21 cellular contexts compared by ENCODE assay signal in genomic region chr18:37332764-37333420, GRCh38.
DNase-seq lines count a peak whose midpoint lies in the region; TF ChIP-seq lines count a peak whose summit lies in the region.
"Had no signal": no experiment of that assay in that cellular context is flagged by ENCODE, and none has a peak within 500 bp of the region (broad histone marks: within the 10 kb centered on the region; RNA-seq: fewer than 3 reads in every experiment).

No MANE protein-coding gene starts in this region.

- H3K36me3 ChIP-seq in neural progenitor cell = no peaks in the 10 kb centered on the region
- H3K36me3 ChIP-seq: SJCRH30 had no signal

- H3K4me1 ChIP-seq in neural progenitor cell = peaks cover 19% of the 10 kb centered on the region
- H3K4me1 ChIP-seq: SJCRH30 had no signal

- H4K20me1 ChIP-seq in neural progenitor cell (ENCODE audit: low read depth) = no peaks in the 10 kb centered on the region

- no peak overlapping the region for H3K4me3 ChIP-seq in neural progenitor cell
- H3K4me3 ChIP-seq: SJCRH30 had no signal

- no peaks in the 10 kb centered on the region for H3K27me3 ChIP-seq in neural progenitor cell
- H3K27me3 ChIP-seq: SJCRH30 had no signal

- H3K9me3 Mint-ChIP-seq in neural progenitor cell = no peaks in the 10 kb centered on the region

- no peaks in the 10 kb centered on the region for H3K9me3 ChIP-seq in neural progenitor cell (ENCODE audit: low read depth)
- H3K9me3 ChIP-seq: SJCRH30 had no signal

- DNase-seq in NCI-H1417 (lab: John Stamatoyannopoulos, UW) (peak in 2 of 3 experiments; percentile 51 to 73), NCI-H1417 treated with DMSO at 0.1 percent for 48 hours (lab: John Stamatoyannopoulos, UW) (no peak), Ammon's horn (ENCODE audit: low spot score) (peak; percentile 28), NCI-H82 treated with DMSO at 0.1 percent for 48 hours (lab: John Stamatoyannopoulos, UW; ENCODE audit: unreplicated experiment) (peak; percentile 81), neural progenitor cell (ENCODE audit: low spot score) (peak; percentile 35), NCI-H2171 treated with DMSO at 0.1 percent for 48 hours (lab: John Stamatoyannopoulos, UW) (no peak), NCI-H446 treated with DMSO at 0.1 percent for 48 hours (lab: John Stamatoyannopoulos, UW) (no peak), SW480 (ENCODE audit: low spot score) (no peak)
- DNase-seq: ACHN, EL, GF-D8, KG1, NCI-H1092 treated with DMSO at 0.1 percent for 48 hours, NCI-H1930, NCI-H446, NCI-H526 treated with DMSO at 0.1 percent for 48 hours, OCI-M1, SJCRH30, T-helper 17 cell had no signal

- H3K79me2 ChIP-seq in neural progenitor cell (ENCODE audit: low read depth) = no peaks in the 10 kb centered on the region

- no peak overlapping the region for H3K4me2 ChIP-seq in neural progenitor cell

- H3F3A ChIP-seq in neural progenitor cell (ENCODE audit: low read depth) = no peaks in the 10 kb centered on the region

- no peak overlapping the region for H2AFZ ChIP-seq in neural progenitor cell (replicated peaks)

- H3K4me1 Mint-ChIP-seq in neural progenitor cell = peaks cover 52% of the 10 kb centered on the region
- H3K4me1 Mint-ChIP-seq: T-helper 17 cell had no signal

- H3K4me3 Mint-ChIP-seq in neural progenitor cell = no peak overlapping the region
- H3K4me3 Mint-ChIP-seq: T-helper 17 cell had no signal

- H3K9ac ChIP-seq in neural progenitor cell = no peak overlapping the region

- peaks cover 15% of the 10 kb centered on the region for H3K27me3 Mint-ChIP-seq in neural progenitor cell (ENCODE audit: insufficient read depth, low read depth)

- H3K27ac ChIP-seq in neural progenitor cell = no peak overlapping the region
- H3K27ac ChIP-seq: 22Rv1, C4-2B, SJCRH30 had no signal

- no peaks in the 10 kb centered on the region for H3K36me3 Mint-ChIP-seq in neural progenitor cell

- no peak for TF ChIP-seq CTCF in neural progenitor cell (IDR thresholded peaks at IDR 0.05)

- no peak overlapping the region for H3K27ac Mint-ChIP-seq in neural progenitor cell
- H3K27ac Mint-ChIP-seq: T-helper 17 cell had no signal

Comparison
In these comparisons a context has a peak if more than half of its experiments do, and no peak if none do; other contexts are left out.
1. DNase-seq: peak in NCI-H1417 (2 of 3), Ammon's horn (single experiment), NCI-H82 treated with DMSO at 0.1 percent for 48 hours (single experiment) and neural progenitor cell (single experiment); none in NCI-H1417 treated with DMSO at 0.1 percent for 48 hours (single experiment), NCI-H2171 treated with DMSO at 0.1 percent for 48 hours (single experiment), NCI-H446 treated with DMSO at 0.1 percent for 48 hours (single experiment) and SW480 (single experiment).